Comparison of ENCODE assay signal across 8 cellular contexts in the genomic region with DNA sequence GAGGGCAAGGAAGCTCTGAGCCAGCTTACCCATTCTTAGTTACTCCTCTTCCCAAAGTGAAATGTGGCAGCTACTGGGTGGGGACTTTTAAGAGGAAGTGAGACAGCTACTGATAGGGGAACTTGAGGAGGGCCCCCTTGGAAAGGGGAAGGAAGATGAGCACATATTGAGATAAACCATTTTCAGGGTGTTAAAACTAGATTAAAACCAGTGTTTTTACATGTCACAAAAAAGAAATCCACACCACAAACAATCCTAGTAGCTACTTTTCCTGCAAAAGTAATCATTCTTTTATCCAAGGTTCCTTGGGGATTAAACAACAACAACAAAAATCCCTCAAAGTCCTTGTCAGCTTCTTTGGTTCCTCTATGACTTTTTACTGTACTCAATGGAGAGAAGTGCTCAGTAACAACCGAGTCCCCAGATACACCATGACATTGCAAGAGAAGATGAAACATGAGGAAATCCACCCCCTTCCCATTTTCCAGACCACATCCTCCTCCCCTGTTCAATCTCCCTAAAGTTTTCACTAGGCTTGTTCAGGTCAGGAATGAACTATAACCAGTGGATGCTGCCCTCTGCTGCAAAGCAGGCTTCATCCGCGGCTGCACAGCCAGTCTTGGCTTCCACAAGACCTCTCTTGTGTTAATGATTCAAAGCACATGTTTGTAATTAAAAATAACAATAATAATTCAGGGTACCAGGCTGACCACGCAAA.
A peak's percentile ranks its signal among the peaks of the same experiment; 100 is the strongest.
DNase-seq lines count a peak whose midpoint lies in the region; ATAC-seq and TF ChIP-seq lines count a peak whose summit lies in the region.

No MANE protein-coding gene starts in this region.

- H3K27ac Mint-ChIP-seq in endodermal cell: no peak overlapping the region

- H3K9me3 Mint-ChIP-seq in endodermal cell: no peaks in the 10 kb centered on the region

- 80% methylated on average over 4 of the region's 4 CpGs; no CpG with 5 or more reads in 1 of the 2 experiments for WGBS in endodermal cell (ENCODE audit: insufficient coverage in 1 of 2, insufficient read length in 1 of 2), 2 experiments

- no peaks in the 10 kb centered on the region for H3K36me3 ChIP-seq in endodermal cell (ENCODE audit: control insufficient read depth, insufficient read depth, low read length)

- no peaks in the 10 kb centered on the region for H3K27me3 ChIP-seq in endodermal cell (ENCODE audit: control insufficient read depth, insufficient read depth, low read length, poor library complexity, severe bottlenecking)

- H3K36me3 Mint-ChIP-seq in endodermal cell (ENCODE audit: low read depth): no peaks in the 10 kb centered on the region

- peaks cover 2% of the 10 kb centered on the region for H3K27me3 Mint-ChIP-seq in endodermal cell (ENCODE audit: insufficient read depth)

- H3K4me1 Mint-ChIP-seq in endodermal cell: peaks cover 6% of the 10 kb centered on the region

- ATAC-seq in GM19463 (IDR thresholded peaks at IDR 0.05; ENCODE audit: unreplicated experiment) (peak; percentile 52), HG02938 (IDR thresholded peaks at IDR 0.05; ENCODE audit: unreplicated experiment) (no peak)

- peak; percentile 66 for TF ChIP-seq CTCF in endodermal cell (conservative IDR thresholded peaks at IDR 0.05)

- no peak overlapping the region for H3K4me3 ChIP-seq in endodermal cell (ENCODE audit: low read length)

- no peaks in the 10 kb centered on the region for H3K4me1 ChIP-seq in endodermal cell (ENCODE audit: control insufficient read depth, insufficient read depth, low read length)

- no peak overlapping the region for H3K27ac ChIP-seq in endodermal cell (ENCODE audit: low read depth, low read length)

- DNase-seq in Kasumi-1 (lab: John Stamatoyannopoulos, UW): peak; percentile 75 to 81
- no peak for DNase-seq in endodermal cell
- peak; percentile 5 for DNase-seq in putamen (ENCODE audit: low spot score)
- no peak for DNase-seq in NCI-H2227 treated with DMSO at 0.1 percent for 48 hours (lab: John Stamatoyannopoulos, UW)
- DNase-seq in NCI-H1930 (lab: John Stamatoyannopoulos, UW): no peak
- DNase-seq in NCI-H524 treated with DMSO at 0.1 percent for 48 hours (lab: John Stamatoyannopoulos, UW): no peak

- H3K4me3 Mint-ChIP-seq in endodermal cell: no peak overlapping the region

- H3K9me3 ChIP-seq in endodermal cell (ENCODE audit: control insufficient read depth, low read length): no peaks in the 10 kb centered on the region

- no peak overlapping the region for H3K9ac ChIP-seq in endodermal cell (ENCODE audit: extremely low read depth, low read length, poor library complexity, severe bottlenecking)

Comparison
In these comparisons a context has a peak if more than half of its experiments do, and no peak if none do; other contexts are left out.
1. DNase-seq: peak in Kasumi-1 (2 of 2) and putamen (single experiment); none in endodermal cell (single experiment), NCI-H2227 treated with DMSO at 0.1 percent for 48 hours (single experiment), NCI-H1930 (0 of 2) and NCI-H524 treated with DMSO at 0.1 percent for 48 hours (single experiment).